Comparison of ENCODE assay signal across 1 cellular context in the genomic region with DNA sequence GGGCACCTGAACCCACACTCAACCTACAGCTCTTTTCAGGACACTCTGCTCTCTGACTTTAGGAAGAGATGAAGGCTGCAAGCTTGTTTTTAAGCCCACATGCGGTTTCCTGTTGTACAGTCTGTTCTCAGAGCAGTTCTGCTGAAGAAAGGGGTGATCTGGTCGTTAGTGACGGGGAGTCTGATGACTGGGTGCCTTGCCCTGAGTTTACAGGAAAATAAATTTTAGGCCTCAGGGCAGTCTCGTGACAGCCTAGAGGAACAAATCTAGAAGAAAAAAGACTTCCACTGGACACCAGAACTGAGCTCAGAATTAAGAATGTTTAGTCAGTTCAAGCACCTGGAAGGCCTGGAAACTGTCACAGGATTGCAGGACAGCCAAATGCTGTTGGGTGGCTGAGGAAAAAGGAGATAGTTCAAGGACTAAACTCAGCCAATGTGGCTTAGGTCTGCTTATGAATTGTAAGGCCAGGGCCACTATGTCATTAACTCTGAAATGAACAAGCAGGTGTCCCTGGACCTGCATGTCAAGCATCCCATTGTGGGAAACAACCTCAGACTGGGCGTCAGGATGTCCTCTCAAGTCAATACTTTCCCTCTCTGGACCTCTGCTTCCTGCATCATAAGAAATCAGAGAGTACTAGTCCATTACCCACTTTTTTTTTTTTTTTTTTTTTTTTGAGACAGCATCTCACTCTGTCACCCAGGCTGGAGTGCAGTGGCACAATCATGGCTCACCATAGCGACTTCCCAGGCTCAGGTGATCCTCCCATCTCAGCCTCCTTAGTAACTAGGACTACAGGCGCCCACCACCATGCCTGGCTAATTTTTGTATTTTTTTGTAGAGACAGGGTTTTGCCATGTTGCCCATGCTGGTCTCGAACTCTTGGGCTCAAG.
TF ChIP-seq lines count a peak whose summit lies in the region.

No MANE protein-coding gene starts in this region.

TF ChIP-seq in SK-N-SH, 30 proteins besides CTCF, POLR2A, EP300 and RAD21 (continued from another document):
- TF ChIP-seq NFIC (IDR thresholded peaks at IDR 0.05; ENCODE audit: borderline replicate concordance) (no peak), TCF12 (IDR thresholded peaks at IDR 0.05) (no peak), GABPA (IDR thresholded peaks at IDR 0.05; ENCODE audit: low read depth) (no peak), RXRA (IDR thresholded peaks at IDR 0.05; ENCODE audit: borderline replicate concordance, low read depth) (no peak), NRF1 (IDR thresholded peaks at IDR 0.05; ENCODE audit: low read depth, low read length) (no peak), MXI1 (IDR thresholded peaks at IDR 0.05; ENCODE audit: low read depth, low read length) (no peak), CHD2 (IDR thresholded peaks at IDR 0.05; ENCODE audit: low read length, partially characterized antibody) (no peak), RCOR1 (IDR thresholded peaks at IDR 0.05; ENCODE audit: low read length) (no peak), FOXM1 (IDR thresholded peaks at IDR 0.05; ENCODE audit: low read depth) (no peak)
- TF ChIP-seq, protein P1, sequence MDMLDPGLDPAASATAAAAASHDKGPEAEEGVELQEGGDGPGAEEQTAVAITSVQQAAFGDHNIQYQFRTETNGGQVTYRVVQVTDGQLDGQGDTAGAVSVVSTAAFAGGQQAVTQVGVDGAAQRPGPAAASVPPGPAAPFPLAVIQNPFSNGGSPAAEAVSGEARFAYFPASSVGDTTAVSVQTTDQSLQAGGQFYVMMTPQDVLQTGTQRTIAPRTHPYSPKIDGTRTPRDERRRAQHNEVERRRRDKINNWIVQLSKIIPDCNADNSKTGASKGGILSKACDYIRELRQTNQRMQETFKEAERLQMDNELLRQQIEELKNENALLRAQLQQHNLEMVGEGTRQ (IDR thresholded peaks at IDR 0.05; ENCODE audit: borderline replicate concordance, low read depth, low read length), result no peak
- TF ChIP-seq, protein P2, sequence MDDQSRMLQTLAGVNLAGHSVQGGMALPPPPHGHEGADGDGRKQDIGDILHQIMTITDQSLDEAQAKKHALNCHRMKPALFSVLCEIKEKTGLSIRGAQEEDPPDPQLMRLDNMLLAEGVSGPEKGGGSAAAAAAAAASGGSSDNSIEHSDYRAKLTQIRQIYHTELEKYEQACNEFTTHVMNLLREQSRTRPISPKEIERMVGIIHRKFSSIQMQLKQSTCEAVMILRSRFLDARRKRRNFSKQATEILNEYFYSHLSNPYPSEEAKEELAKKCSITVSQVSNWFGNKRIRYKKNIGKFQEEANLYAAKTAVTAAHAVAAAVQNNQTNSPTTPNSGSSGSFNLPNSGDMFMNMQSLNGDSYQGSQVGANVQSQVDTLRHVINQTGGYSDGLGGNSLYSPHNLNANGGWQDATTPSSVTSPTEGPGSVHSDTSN (IDR thresholded peaks at IDR 0.05), result no peak
- TF ChIP-seq, protein P3, sequence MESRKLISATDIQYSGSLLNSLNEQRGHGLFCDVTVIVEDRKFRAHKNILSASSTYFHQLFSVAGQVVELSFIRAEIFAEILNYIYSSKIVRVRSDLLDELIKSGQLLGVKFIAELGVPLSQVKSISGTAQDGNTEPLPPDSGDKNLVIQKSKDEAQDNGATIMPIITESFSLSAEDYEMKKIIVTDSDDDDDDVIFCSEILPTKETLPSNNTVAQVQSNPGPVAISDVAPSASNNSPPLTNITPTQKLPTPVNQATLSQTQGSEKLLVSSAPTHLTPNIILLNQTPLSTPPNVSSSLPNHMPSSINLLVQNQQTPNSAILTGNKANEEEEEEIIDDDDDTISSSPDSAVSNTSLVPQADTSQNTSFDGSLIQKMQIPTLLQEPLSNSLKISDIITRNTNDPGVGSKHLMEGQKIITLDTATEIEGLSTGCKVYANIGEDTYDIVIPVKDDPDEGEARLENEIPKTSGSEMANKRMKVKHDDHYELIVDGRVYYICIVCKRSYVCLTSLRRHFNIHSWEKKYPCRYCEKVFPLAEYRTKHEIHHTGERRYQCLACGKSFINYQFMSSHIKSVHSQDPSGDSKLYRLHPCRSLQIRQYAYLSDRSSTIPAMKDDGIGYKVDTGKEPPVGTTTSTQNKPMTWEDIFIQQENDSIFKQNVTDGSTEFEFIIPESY (IDR thresholded peaks at IDR 0.05; ENCODE audit: borderline replicate concordance, low read depth), result no peak
TF ChIP-seq in SK-N-SH: peak in this region for 0.
